8 cellular contexts compared by ENCODE assay signal in genomic region chr15:70854669-70854976, GRCh38. TPM values are rescaled to one million over a fixed set of nuclear protein-coding genes. Genes with fewer than 3 reads are reported as not detected.
DNase-seq lines count a peak whose midpoint lies in the region; ATAC-seq and TF ChIP-seq lines count a peak whose summit lies in the region.

No MANE protein-coding gene starts in this region.

- in situ Hi-C loops in Caki2 (cut with HindIII; ENCODE audit: low pct_unique_long_range_greater_than_20kb, low sequenced_read_pairs): no loop called here

- H3K4me3 ChIP-seq in Peyer's patch: peak overlapping the region in 3 of 4 donors; percentile 46 to 73 (median 70)
- no peak overlapping the region for H3K4me3 ChIP-seq in epithelial cell of esophagus (ENCODE audit: low read length)
- H3K4me3 ChIP-seq in colonic mucosa: no peak overlapping the region

- H3K27me3 ChIP-seq in Peyer's patch: no peaks in the 10 kb centered on the region
- peaks cover 8% of the 10 kb centered on the region for H3K27me3 ChIP-seq in colonic mucosa

- peaks cover 0 to 5% of the 10 kb centered on the region in 2 donors for H3K4me1 Mint-ChIP-seq in natural killer cell treated with Interleukin-12 subunit alpha and Interleukin-12 subunit beta and Interleukin-15 and Interleukin-18, amount 100 ng/mL, for 72 hours (ENCODE audit: low read depth in 2 of 2)

- H3K4me3 Mint-ChIP-seq in natural killer cell treated with Interleukin-12 subunit alpha and Interleukin-12 subunit beta and Interleukin-15 and Interleukin-18, amount 100 ng/mL, for 72 hours: peak overlapping the region; percentile 80

- DNase-seq in Caki2 (ENCODE audit: low read depth) (peak; percentile 36), Peyer's patch (no peak), epithelial cell of esophagus (ENCODE audit: low read depth) (peak; percentile 51), SW 1271 (lab: John Stamatoyannopoulos, UW) (no peak), cortex of kidney (lab: John Stamatoyannopoulos, UW) (no peak), colonic mucosa (no peak)
- no peak for DNase-seq in natural killer cell treated with Interleukin-12 subunit alpha and Interleukin-12 subunit beta and Interleukin-15 and Interleukin-18, amount 100 ng/mL, for 72 hours (ENCODE audit: low spot score)

- H3K36me3 Mint-ChIP-seq in natural killer cell treated with Interleukin-12 subunit alpha and Interleukin-12 subunit beta and Interleukin-15 and Interleukin-18, amount 100 ng/mL, for 72 hours: no peaks in the 10 kb centered on the region

- H3K36me3 ChIP-seq in Peyer's patch (no peaks in the 10 kb centered on the region), colonic mucosa (no peaks in the 10 kb centered on the region)

- peaks cover 0 to 11% (median 0%) of the 10 kb centered on the region in 4 donors for H3K4me1 ChIP-seq in Peyer's patch
- no peaks in the 10 kb centered on the region for H3K4me1 ChIP-seq in colonic mucosa

- TF ChIP-seq CTCF in Peyer's patch (IDR thresholded peaks at IDR 0.05) (no peak), epithelial cell of esophagus (IDR thresholded peaks at IDR 0.05; ENCODE audit: insufficient read depth, low read depth, low read length, missing control alignments) (no peak), colonic mucosa (IDR thresholded peaks at IDR 0.05) (no peak)

- H3K27ac ChIP-seq in Peyer's patch (peak overlapping the region; percentile 42 to 83 (median 71)), colonic mucosa (no peak overlapping the region)

- H3K27me3 Mint-ChIP-seq in natural killer cell treated with Interleukin-12 subunit alpha and Interleukin-12 subunit beta and Interleukin-15 and Interleukin-18, amount 100 ng/mL, for 72 hours: peaks cover 44 to 76% of the 10 kb centered on the region in 2 donors

- TF ChIP-seq POLR2A in Peyer's patch (IDR thresholded peaks at IDR 0.05): no peak

- no peak for ATAC-seq in natural killer cell treated with Interleukin-12 subunit alpha and Interleukin-12 subunit beta and Interleukin-15 and Interleukin-18, amount 100 ng/mL, for 72 hours
- no peak for ATAC-seq in GM18909 (IDR thresholded peaks at IDR 0.05; ENCODE audit: poor library complexity, unreplicated experiment)

- H3K9me3 Mint-ChIP-seq in natural killer cell treated with Interleukin-12 subunit alpha and Interleukin-12 subunit beta and Interleukin-15 and Interleukin-18, amount 100 ng/mL, for 72 hours: no peaks in the 10 kb centered on the region

- intact Hi-C loops in colonic mucosa (cut with DNase I): no loop called here

- H3K9me3 ChIP-seq in Peyer's patch: no peaks in the 10 kb centered on the region
- H3K9me3 ChIP-seq in colonic mucosa: no peaks in the 10 kb centered on the region

- peak overlapping the region in 1 of 2 donors; percentile 34 for H3K27ac Mint-ChIP-seq in natural killer cell treated with Interleukin-12 subunit alpha and Interleukin-12 subunit beta and Interleukin-15 and Interleukin-18, amount 100 ng/mL, for 72 hours

- H3K9ac ChIP-seq in colonic mucosa (ENCODE audit: low read depth in 2 of 2, low read length in 2 of 2): peak overlapping the region in 1 of 2 donors; percentile 59

RNA-seq across cellular contexts. Expression of gene LARP6, which starts 0.7 kb away (rescaled TPM):
- 35.4 and 41.0 TPM in 2 replicates for total RNA-seq in Caki2 (2014; rRNA removed; shearing (Covaris generic); ENCODE audit: low replicate concordance)
- total RNA-seq in Peyer's patch (10 to 100 TPM in 1 of 4 donors, 1 to 10 TPM in 2, under 1 TPM in 1; 0.35 to 23.9 (median 6.0) TPM), colonic mucosa (1 to 10 TPM in 1 of 2 donors, under 1 TPM in 1; 0.49 to 3.5 TPM)
- total RNA-seq in natural killer cell treated with Interleukin-12 subunit alpha and Interleukin-12 subunit beta and Interleukin-15 and Interleukin-18, amount 100 ng/mL, for 72 hours: not detected

RNA-seq across cellular contexts. Expression of gene THAP10, which starts 37.6 kb away (rescaled TPM):
- 7.2 and 11.1 TPM in 2 replicates for total RNA-seq in Caki2 (2014; rRNA removed; shearing (Covaris generic); ENCODE audit: low replicate concordance)
- 1 to 10 TPM; 1.2 to 6.0 (median 2.1) TPM for total RNA-seq in Peyer's patch
- total RNA-seq in natural killer cell treated with Interleukin-12 subunit alpha and Interleukin-12 subunit beta and Interleukin-15 and Interleukin-18, amount 100 ng/mL, for 72 hours: under 1 TPM; 0.19 to 0.59 TPM
- 1 to 10 TPM; 2.3 to 5.0 TPM for total RNA-seq in colonic mucosa

RNA-seq across cellular contexts. Expression of gene LRRC49, which starts 38.0 kb away (rescaled TPM):
- 8.4 and 8.5 TPM in 2 replicates for total RNA-seq in Caki2 (2014; rRNA removed; shearing (Covaris generic); ENCODE audit: low replicate concordance)
- total RNA-seq in Peyer's patch: 1 to 10 TPM in 3 of 4 donors, not detected in 1; 2.7 to 6.0 (median 4.4) TPM
- 1 to 10 TPM in 1 of 2 donors, under 1 TPM in 1; 0.38 to 1.9 TPM for total RNA-seq in natural killer cell treated with Interleukin-12 subunit alpha and Interleukin-12 subunit beta and Interleukin-15 and Interleukin-18, amount 100 ng/mL, for 72 hours
- total RNA-seq in colonic mucosa: 1 to 10 TPM; 2.4 to 2.8 TPM

Comparison
In these comparisons a context has a peak if more than half of its experiments do, and no peak if none do; other contexts are left out.
1. DNase-seq: peak in Caki2 (single experiment) and epithelial cell of esophagus (single experiment); none in Peyer's patch (0 of 3), natural killer cell treated with Interleukin-12 subunit alpha and Interleukin-12 subunit beta and Interleukin-15 and Interleukin-18, amount 100 ng/mL, for 72 hours (single experiment), SW 1271 (0 of 2), cortex of kidney (single experiment) and colonic mucosa (single experiment).
2. H3K4me3 ChIP-seq: peak in Peyer's patch (3 of 4); none in epithelial cell of esophagus (single experiment) and colonic mucosa (single experiment).